20 cellular contexts compared by ENCODE assay signal in the genomic region with DNA sequence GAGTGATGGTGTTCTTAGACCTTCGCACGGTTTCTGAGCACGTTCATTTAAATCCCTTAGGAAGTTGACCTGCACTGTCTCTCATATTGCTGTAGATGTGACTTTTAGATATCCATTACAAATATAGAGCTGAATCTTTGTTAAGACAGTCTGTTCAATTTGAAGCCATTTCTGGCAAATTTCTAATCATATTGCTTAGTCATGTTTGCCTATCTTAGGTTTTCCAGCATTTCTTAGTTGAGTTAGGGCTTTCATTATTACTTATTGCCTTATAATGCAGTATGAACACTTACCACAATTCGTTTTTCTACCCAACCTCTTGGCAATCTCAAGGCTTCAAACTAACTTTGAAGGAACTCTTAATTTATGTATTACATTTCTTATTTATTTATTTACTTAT.
"Had no signal": no experiment of that assay in that cellular context is flagged by ENCODE, and none has a peak within 500 bp of the region (broad histone marks: within the 10 kb centered on the region; RNA-seq: fewer than 3 reads in every experiment).

No MANE protein-coding gene starts in this region.

- H3K4me3 Mint-ChIP-seq: natural killer cell treated with Interleukin-12 subunit alpha and Interleukin-12 subunit beta and Interleukin-15 and Interleukin-18, amount 100 ng/mL, for 72 hours; stimulated activated memory B cell treated with anti-CD40 and anti-IgM and Interleukin-4, amounts not matched to agents 10 μg/mL and 1 μg/mL and 100 μg/mL, for 72 hours; stimulated activated naive CD8-positive, alpha-beta T cell treated with anti-CD3 and anti-CD28 coated beads, Interleukin-15, Interleukin-2, amounts not matched to agents 100 ng/mL and 50 ng/mL, for 24 hours had no signal

- H3K27ac Mint-ChIP-seq: natural killer cell treated with Interleukin-12 subunit alpha and Interleukin-12 subunit beta and Interleukin-15 and Interleukin-18, amount 100 ng/mL, for 72 hours; stimulated activated memory B cell treated with anti-CD40 and anti-IgM and Interleukin-4, amounts not matched to agents 10 μg/mL and 1 μg/mL and 100 μg/mL, for 72 hours; stimulated activated naive CD8-positive, alpha-beta T cell treated with anti-CD3 and anti-CD28 coated beads, Interleukin-15, Interleukin-2, amounts not matched to agents 100 ng/mL and 50 ng/mL, for 24 hours had no signal

- H3K27ac ChIP-seq: heart left ventricle, neutrophil, psoas muscle, right lobe of liver, tibial artery, upper lobe of right lung, vagina had no signal

- H3K9me3 Mint-ChIP-seq: natural killer cell treated with Interleukin-12 subunit alpha and Interleukin-12 subunit beta and Interleukin-15 and Interleukin-18, amount 100 ng/mL, for 72 hours; stimulated activated memory B cell treated with anti-CD40 and anti-IgM and Interleukin-4, amounts not matched to agents 10 μg/mL and 1 μg/mL and 100 μg/mL, for 72 hours; stimulated activated naive CD8-positive, alpha-beta T cell treated with anti-CD3 and anti-CD28 coated beads, Interleukin-15, Interleukin-2, amounts not matched to agents 100 ng/mL and 50 ng/mL, for 24 hours had no signal

- H3K27me3 ChIP-seq: heart left ventricle, neutrophil, right lobe of liver, tibial artery, upper lobe of right lung, vagina had no signal

- H3K4me1 Mint-ChIP-seq: stimulated activated memory B cell treated with anti-CD40 and anti-IgM and Interleukin-4, amounts not matched to agents 10 μg/mL and 1 μg/mL and 100 μg/mL, for 72 hours had no signal

- H3K36me3 Mint-ChIP-seq: natural killer cell treated with Interleukin-12 subunit alpha and Interleukin-12 subunit beta and Interleukin-15 and Interleukin-18, amount 100 ng/mL, for 72 hours had no signal

- H3K9me3 ChIP-seq: heart left ventricle, neutrophil, psoas muscle, right lobe of liver, tibial artery, upper lobe of right lung, vagina had no signal

- H3K4me1 ChIP-seq: heart left ventricle, right lobe of liver, tibial artery, upper lobe of right lung, vagina had no signal

- H3K4me3 ChIP-seq: heart left ventricle, lung, psoas muscle, right lobe of liver, tibial artery, upper lobe of right lung, vagina had no signal

- DNase-seq: effector memory CD4-positive, alpha-beta T cell; heart left ventricle; kidney; left cardiac atrium; left ventricle myocardium superior; mesenchymal stem cell; midbrain; psoas muscle; retina; right lobe of liver; stimulated activated CD4-positive, alpha-beta T cell treated with anti-CD3 and anti-CD28 coated beads, Interleukin-1b, Interleukin-23, amount 100 ng/mL, for 48 hours; stimulated activated CD4-positive, alpha-beta T cell treated with anti-CD3 and anti-CD28 coated beads, Interleukin-4, amount 100 ng/mL, for 24 hours; tibial artery; upper lobe of right lung had no signal

- H3K27me3 Mint-ChIP-seq: natural killer cell treated with Interleukin-12 subunit alpha and Interleukin-12 subunit beta and Interleukin-15 and Interleukin-18, amount 100 ng/mL, for 72 hours; stimulated activated memory B cell treated with anti-CD40 and anti-IgM and Interleukin-4, amounts not matched to agents 10 μg/mL and 1 μg/mL and 100 μg/mL, for 72 hours; stimulated activated naive CD8-positive, alpha-beta T cell treated with anti-CD3 and anti-CD28 coated beads, Interleukin-15, Interleukin-2, amounts not matched to agents 100 ng/mL and 50 ng/mL, for 24 hours had no signal
